Comparison of ENCODE assay signal across 15 cellular contexts in genomic region chr21:41885341-41886024, GRCh38. TPM values are rescaled to one million over a fixed set of nuclear protein-coding genes. Genes with fewer than 3 reads are reported as not detected.
DNase-seq lines count a peak whose midpoint lies in the region; ATAC-seq and TF ChIP-seq lines count a peak whose summit lies in the region.
"Had no signal": no experiment of that assay in that cellular context is flagged by ENCODE, and none has a peak within 500 bp of the region (broad histone marks: within the 10 kb centered on the region; RNA-seq: fewer than 3 reads in every experiment).

No MANE protein-coding gene starts in this region.

- no peaks in the 10 kb centered on the region for H3K9me2 ChIP-seq in DOHH2 (replicated peaks; ENCODE audit: control insufficient read depth, low read length)

- no peak for TF ChIP-seq CTCF in DOHH2 (IDR thresholded peaks at IDR 0.05; ENCODE audit: low read depth, low read length, poor library complexity, severe bottlenecking)
- no peak for TF ChIP-seq CTCF in neural progenitor cell (IDR thresholded peaks at IDR 0.05)

- H4K20me1 ChIP-seq in DOHH2 (ENCODE audit: control insufficient read depth, insufficient read depth, low read depth, low read length): no peaks in the 10 kb centered on the region
- H4K20me1 ChIP-seq in neural progenitor cell (ENCODE audit: low read depth): no peaks in the 10 kb centered on the region

- DNase-seq in M059J (ENCODE audit: low read depth) (peak; percentile 16), amniotic epithelial cell (ENCODE audit: low read depth) (peak; percentile 93), neural progenitor cell (ENCODE audit: low spot score) (no peak), NCI-H2171 (lab: John Stamatoyannopoulos, UW) (no peak)
- DNase-seq in stimulated activated effector memory CD8-positive, alpha-beta T cell treated with anti-CD3 and anti-CD28 coated beads, Interleukin-12 subunit alpha, Interleukin-12 subunit beta, amount 100 ng/mL, for 72 hours (ENCODE audit: low spot score in 2 of 2): no peak
- DNase-seq: activated CD4-positive, alpha-beta memory T cell treated with anti-CD3 and anti-CD28 coated beads for 36 hours; amniotic stem cell; NCI-H345; nucleus accumbens; stimulated activated naive CD4-positive, alpha-beta T cell treated with Interleukin-2 at 50 U/mL for 16 hours had no signal

- peaks cover 4% of the 10 kb centered on the region for H3K4me1 Mint-ChIP-seq in neural progenitor cell
- H3K4me1 Mint-ChIP-seq in stimulated activated effector memory CD8-positive, alpha-beta T cell treated with anti-CD3 and anti-CD28 coated beads, Interleukin-12 subunit alpha, Interleukin-12 subunit beta, amount 100 ng/mL, for 72 hours: no peaks in the 10 kb centered on the region

- H3K4me3 ChIP-seq in DOHH2 (ENCODE audit: low read length) (peak overlapping the region; percentile 35), neural progenitor cell (no peak overlapping the region)
- H3K4me3 ChIP-seq: GM12878, SJSA1 had no signal

- H3K9me3 ChIP-seq in DOHH2 (ENCODE audit: control insufficient read depth, insufficient read depth, low read length) (no peaks in the 10 kb centered on the region), neural progenitor cell (ENCODE audit: low read depth) (no peaks in the 10 kb centered on the region)
- H3K9me3 ChIP-seq: SJSA1 had no signal

- no peak for ATAC-seq in stimulated activated effector memory CD8-positive, alpha-beta T cell treated with anti-CD3 and anti-CD28 coated beads, Interleukin-12 subunit alpha, Interleukin-12 subunit beta, amount 100 ng/mL, for 72 hours
- ATAC-seq in GM21825 (IDR thresholded peaks at IDR 0.05; ENCODE audit: unreplicated experiment) (no peak), HG02798 (IDR thresholded peaks at IDR 0.05; ENCODE audit: poor library complexity, unreplicated experiment) (no peak)
- ATAC-seq: GM12878 had no signal

- H3K36me3 ChIP-seq in DOHH2 (ENCODE audit: control insufficient read depth, low read length) (no peaks in the 10 kb centered on the region), neural progenitor cell (no peaks in the 10 kb centered on the region)

- peak overlapping the region; percentile 45 for H3K27ac ChIP-seq in DOHH2 (ENCODE audit: low read depth, low read length)
- no peak overlapping the region for H3K27ac ChIP-seq in neural progenitor cell
- H3K27ac ChIP-seq: SJSA1 had no signal

- H3F3A ChIP-seq in DOHH2 (ENCODE audit: control insufficient read depth, insufficient read depth) (peaks cover 10% of the 10 kb centered on the region), neural progenitor cell (ENCODE audit: low read depth) (no peaks in the 10 kb centered on the region)

- H3K27me3 ChIP-seq in DOHH2 (ENCODE audit: control insufficient read depth, low read length) (no peaks in the 10 kb centered on the region), neural progenitor cell (no peaks in the 10 kb centered on the region)
- H3K27me3 ChIP-seq: SJSA1 had no signal

- H3K79me2 ChIP-seq in DOHH2 (ENCODE audit: control insufficient read depth, low read length) (peaks cover 2% of the 10 kb centered on the region), neural progenitor cell (ENCODE audit: low read depth) (no peaks in the 10 kb centered on the region)

- H3K4me3 Mint-ChIP-seq in neural progenitor cell: no peak overlapping the region
- H3K4me3 Mint-ChIP-seq in stimulated activated effector memory CD8-positive, alpha-beta T cell treated with anti-CD3 and anti-CD28 coated beads, Interleukin-12 subunit alpha, Interleukin-12 subunit beta, amount 100 ng/mL, for 72 hours: no peak overlapping the region
- H3K4me3 Mint-ChIP-seq: activated CD4-positive, alpha-beta memory T cell treated with anti-CD3 and anti-CD28 coated beads for 36 hours had no signal

- H3K9me3 Mint-ChIP-seq in neural progenitor cell: no peaks in the 10 kb centered on the region
- no peaks in the 10 kb centered on the region for H3K9me3 Mint-ChIP-seq in stimulated activated effector memory CD8-positive, alpha-beta T cell treated with anti-CD3 and anti-CD28 coated beads, Interleukin-12 subunit alpha, Interleukin-12 subunit beta, amount 100 ng/mL, for 72 hours
- H3K9me3 Mint-ChIP-seq: activated CD4-positive, alpha-beta memory T cell treated with anti-CD3 and anti-CD28 coated beads for 36 hours had no signal

- H3K9ac ChIP-seq in neural progenitor cell: no peak overlapping the region

- H3K4me1 ChIP-seq in DOHH2 (ENCODE audit: control insufficient read depth, low read length) (peaks cover 31% of the 10 kb centered on the region), neural progenitor cell (no peaks in the 10 kb centered on the region)
- H3K4me1 ChIP-seq: SJSA1 had no signal

- H3K27me3 Mint-ChIP-seq in neural progenitor cell (ENCODE audit: insufficient read depth, low read depth): peaks cover 9% of the 10 kb centered on the region
- H3K27me3 Mint-ChIP-seq: activated CD4-positive, alpha-beta memory T cell treated with anti-CD3 and anti-CD28 coated beads for 36 hours had no signal

- H3K4me2 ChIP-seq in DOHH2 (ENCODE audit: low read length) (peak overlapping the region; percentile 58), neural progenitor cell (no peak overlapping the region)

- no peaks in the 10 kb centered on the region for H3K36me3 Mint-ChIP-seq in neural progenitor cell
- H3K36me3 Mint-ChIP-seq in stimulated activated effector memory CD8-positive, alpha-beta T cell treated with anti-CD3 and anti-CD28 coated beads, Interleukin-12 subunit alpha, Interleukin-12 subunit beta, amount 100 ng/mL, for 72 hours: no peaks in the 10 kb centered on the region
- H3K36me3 Mint-ChIP-seq: activated CD4-positive, alpha-beta memory T cell treated with anti-CD3 and anti-CD28 coated beads for 36 hours had no signal

- no peak overlapping the region for H2AFZ ChIP-seq in neural progenitor cell (replicated peaks)

- H3K27ac Mint-ChIP-seq in neural progenitor cell: peak overlapping the region; percentile 69
- no peak overlapping the region for H3K27ac Mint-ChIP-seq in stimulated activated effector memory CD8-positive, alpha-beta T cell treated with anti-CD3 and anti-CD28 coated beads, Interleukin-12 subunit alpha, Interleukin-12 subunit beta, amount 100 ng/mL, for 72 hours
- H3K27ac Mint-ChIP-seq: activated CD4-positive, alpha-beta memory T cell treated with anti-CD3 and anti-CD28 coated beads for 36 hours had no signal

RNA-seq across cellular contexts. Expression of gene PRDM15, which starts 6.3 kb away (rescaled TPM):
- total RNA-seq in M059J (2014; rRNA removed; shearing (Covaris generic)): 4.8 and 8.0 TPM in 2 replicates
- 9.0 and 10.4 TPM in 2 replicates for total RNA-seq in neural progenitor cell (ENCODE audit: low replicate concordance)

Comparison
In these comparisons a context has a peak if more than half of its experiments do, and no peak if none do; other contexts are left out.
1. DNase-seq: peak in M059J (single experiment) and amniotic epithelial cell (single experiment); none in neural progenitor cell (single experiment), stimulated activated effector memory CD8-positive, alpha-beta T cell treated with anti-CD3 and anti-CD28 coated beads, Interleukin-12 subunit alpha, Interleukin-12 subunit beta, amount 100 ng/mL, for 72 hours (0 of 2) and NCI-H2171 (single experiment).